In genomic region chr2:219298759-219299371, GRCh38 we compare ENCODE assay signal across 9 cellular contexts. TPM values are rescaled to one million over a fixed set of nuclear protein-coding genes. Genes with fewer than 3 reads are reported as not detected.
DNase-seq lines count a peak whose midpoint lies in the region; ATAC-seq and TF ChIP-seq lines count a peak whose summit lies in the region.
"Had no signal": no experiment of that assay in that cellular context is flagged by ENCODE, and none has a peak within 500 bp of the region (broad histone marks: within the 10 kb centered on the region; RNA-seq: fewer than 3 reads in every experiment).

No MANE protein-coding gene starts in this region.

- TF ChIP-seq EP300 in sigmoid colon (IDR thresholded peaks at IDR 0.05): no peak

- H3K27ac ChIP-seq in DOHH2 (ENCODE audit: low read depth, low read length): no peak overlapping the region
- H3K27ac ChIP-seq in right cardiac atrium (ENCODE audit: low read length): no peak overlapping the region
- H3K27ac ChIP-seq in sigmoid colon: no peak overlapping the region

- H3K27me3 ChIP-seq in DOHH2 (ENCODE audit: control insufficient read depth, low read length) (peaks cover 49% of the 10 kb centered on the region), right cardiac atrium (ENCODE audit: control insufficient read depth, insufficient read depth) (no peaks in the 10 kb centered on the region), sigmoid colon (peaks cover 0 to 21% (median 6%) of the 10 kb centered on the region in 3 donors)

- H3K4me3 ChIP-seq in DOHH2 (ENCODE audit: low read length) (no peak overlapping the region), right cardiac atrium (ENCODE audit: low read length) (no peak overlapping the region), sigmoid colon (no peak overlapping the region)

- peaks cover 2% of the 10 kb centered on the region; the same call in 1 of the 2 replicates for H3F3A ChIP-seq in DOHH2 (ENCODE audit: control insufficient read depth, insufficient read depth)

- H3K9me3 ChIP-seq in DOHH2 (ENCODE audit: control insufficient read depth, insufficient read depth, low read length): no peaks in the 10 kb centered on the region
- H3K9me3 ChIP-seq in right cardiac atrium (ENCODE audit: control insufficient read depth, low read length): no peaks in the 10 kb centered on the region
- no peaks in the 10 kb centered on the region for H3K9me3 ChIP-seq in sigmoid colon

- ATAC-seq in right cardiac atrium (peak; percentile 64 to 72), GM18858 (IDR thresholded peaks at IDR 0.05; ENCODE audit: unreplicated experiment) (no peak)

- peak overlapping the region; percentile 29; the same call in 1 of the 2 replicates for H3K4me2 ChIP-seq in DOHH2 (ENCODE audit: low read length)

- DNase-seq in HCEC 1CT (peak; percentile 60), NCI-H1694 (lab: John Stamatoyannopoulos, UW) (peak; percentile 78), T-helper 2 cell (peak; percentile 64 to 91 (median 76)), amygdala (lab: John Stamatoyannopoulos, UW) (peak in 54 of 56 donors; percentile 23 to 92 (median 74)), right cardiac atrium (peak; percentile 85 to 95 (median 95)), sigmoid colon (peak; percentile 91)

- H4K20me1 ChIP-seq in DOHH2 (ENCODE audit: control insufficient read depth, insufficient read depth, low read depth, low read length): no peaks in the 10 kb centered on the region

- no peaks in the 10 kb centered on the region for H3K9me2 ChIP-seq in DOHH2 (replicated peaks; ENCODE audit: control insufficient read depth, low read length)

- intact Hi-C loops in right cardiac atrium (cut with DNase I): loop anchor here in 3 of 4 donors (5.0 to 10.0 kb wide), 3 partner anchors 54 to 137 kb away; partner anchors contain the start of genes NHEJ1 (in 2 of the 3), GLB1L (in 1 of the 3) and STK16 (in 1 of the 3)
- intact Hi-C loops in sigmoid colon (cut with DNase I): loop anchor here (5.0 to 10.0 kb wide), 3 partner anchors 122 to 246 kb away; partner anchors contain the start of genes CHPF, CNPPD1, RETREG2 and TMEM198

- H3K4me1 ChIP-seq in DOHH2 (ENCODE audit: control insufficient read depth, low read length) (peaks cover 19% of the 10 kb centered on the region), right cardiac atrium (ENCODE audit: control insufficient read depth, insufficient read depth, low read length) (peaks cover 2% of the 10 kb centered on the region), sigmoid colon (peaks cover 0 to 14% (median 12%) of the 10 kb centered on the region in 4 donors)

- no peak for TF ChIP-seq POLR2A in sigmoid colon (IDR thresholded peaks at IDR 0.05)

- TF ChIP-seq CTCF in DOHH2 (IDR thresholded peaks at IDR 0.05; ENCODE audit: low read depth, low read length, poor library complexity, severe bottlenecking): peak; percentile 90
- TF ChIP-seq CTCF in sigmoid colon (IDR thresholded peaks at IDR 0.05): peak; percentile 89 to 98 (median 96)

- 22% methylated on average over 15 of the region's 15 CpGs for WGBS in right cardiac atrium
- 20 to 25% methylated on average over 15 of the region's 15 CpGs for WGBS in sigmoid colon, 2 donors

- no peaks in the 10 kb centered on the region for H3K79me2 ChIP-seq in DOHH2 (ENCODE audit: control insufficient read depth, low read length)

- H3K36me3 ChIP-seq in DOHH2 (ENCODE audit: control insufficient read depth, low read length) (no peaks in the 10 kb centered on the region), sigmoid colon (no peaks in the 10 kb centered on the region)

RNA-seq across cellular contexts. Expression of gene PTPRN, which starts 10.3 kb away (rescaled TPM):
- under 1 TPM in 1 of 4 donors, not detected in 3; 0.25 TPM for total RNA-seq in right cardiac atrium
- 0.41 TPM for polyA plus RNA-seq in right cardiac atrium
- 1 to 10 TPM; 1.2 to 8.8 (median 7.9) TPM for total RNA-seq in sigmoid colon
- 1 to 10 TPM in 1 of 3 donors, not detected in 2; 3.6 TPM for polyA plus RNA-seq in sigmoid colon

RNA-seq across cellular contexts. Expression of gene DNAJB2, which starts 19.7 kb away (rescaled TPM):
- total RNA-seq in right cardiac atrium: 10 to 100 TPM; 43.9 to 78.7 (median 65.8) TPM
- polyA plus RNA-seq in right cardiac atrium: 57.5 TPM
- 10 to 100 TPM; 27.4 to 42.1 (median 40.0) TPM for total RNA-seq in sigmoid colon
- 10 to 100 TPM; 56.4 to 73.9 (median 67.3) TPM for polyA plus RNA-seq in sigmoid colon

RNA-seq across cellular contexts. Expression of gene RESP18, which starts 33.7 kb away (rescaled TPM):
- not detected for total RNA-seq in right cardiac atrium
- polyA plus RNA-seq in right cardiac atrium: not detected
- not detected for total RNA-seq in sigmoid colon
- polyA plus RNA-seq in sigmoid colon: not detected
- polyA plus RNA-seq: esophagus had no signal

RNA-seq across cellular contexts. Expression of gene TUBA4A, which starts 45.1 kb away (rescaled TPM):
- 10 to 100 TPM; 27.6 to 88.6 (median 64.3) TPM for total RNA-seq in right cardiac atrium
- polyA plus RNA-seq in right cardiac atrium: 131 TPM
- total RNA-seq in sigmoid colon: 100 to 1,000 TPM in 1 of 4 donors, 10 to 100 TPM in 3; 47.1 to 109 (median 55.0) TPM
- polyA plus RNA-seq in sigmoid colon: 10 to 100 TPM; 74.4 to 95.4 (median 76.9) TPM

RNA-seq across cellular contexts. Expression of gene TUBA4B, which starts 45.8 kb away (rescaled TPM):
- total RNA-seq in right cardiac atrium: not detected
- polyA plus RNA-seq in right cardiac atrium: not detected
- total RNA-seq in sigmoid colon: not detected
- not detected for polyA plus RNA-seq in sigmoid colon
